In the genomic region with DNA sequence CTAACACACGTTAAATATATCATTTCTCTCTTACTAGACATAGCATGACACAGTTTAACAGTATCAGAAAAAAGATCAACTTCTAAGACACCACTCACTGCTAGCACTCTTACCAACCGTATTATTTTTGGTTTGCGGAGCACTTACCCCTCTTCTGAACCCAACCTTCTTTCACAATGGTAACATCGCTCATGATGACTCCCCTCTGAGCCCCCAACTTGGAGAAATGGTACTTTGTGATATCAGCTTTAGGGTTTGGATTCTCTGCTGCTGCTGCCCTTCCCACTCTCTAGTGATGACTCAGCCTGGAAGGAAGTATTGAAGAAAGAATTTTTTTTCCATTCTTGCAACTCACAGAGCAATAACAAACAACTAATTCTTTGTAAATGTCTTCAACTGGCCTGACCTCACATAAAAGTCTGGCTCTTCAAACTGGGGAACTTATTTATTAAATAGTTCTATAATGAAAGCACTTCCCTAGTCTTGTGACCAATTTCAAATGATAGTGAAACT, we compare ENCODE assay signal across 1 cellular context.
TF ChIP-seq lines count a peak whose summit lies in the region.

No MANE protein-coding gene starts in this region.

TF ChIP-seq in IMR-90, 13 proteins besides CTCF, POLR2A, EP300 and RAD21 (continued from another document):
- TF ChIP-seq, protein P1, sequence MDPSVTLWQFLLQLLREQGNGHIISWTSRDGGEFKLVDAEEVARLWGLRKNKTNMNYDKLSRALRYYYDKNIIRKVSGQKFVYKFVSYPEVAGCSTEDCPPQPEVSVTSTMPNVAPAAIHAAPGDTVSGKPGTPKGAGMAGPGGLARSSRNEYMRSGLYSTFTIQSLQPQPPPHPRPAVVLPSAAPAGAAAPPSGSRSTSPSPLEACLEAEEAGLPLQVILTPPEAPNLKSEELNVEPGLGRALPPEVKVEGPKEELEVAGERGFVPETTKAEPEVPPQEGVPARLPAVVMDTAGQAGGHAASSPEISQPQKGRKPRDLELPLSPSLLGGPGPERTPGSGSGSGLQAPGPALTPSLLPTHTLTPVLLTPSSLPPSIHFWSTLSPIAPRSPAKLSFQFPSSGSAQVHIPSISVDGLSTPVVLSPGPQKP (IDR thresholded peaks at IDR 0.05; ENCODE audit: borderline replicate concordance, low read depth, low read length): no peak
- TF ChIP-seq CEBPB (IDR thresholded peaks at IDR 0.05; ENCODE audit: low read depth, low read length): peak; percentile 62; the same call in 1 of the 2 replicates
